ENCODE assay signal across 20 cellular contexts in the genomic region with DNA sequence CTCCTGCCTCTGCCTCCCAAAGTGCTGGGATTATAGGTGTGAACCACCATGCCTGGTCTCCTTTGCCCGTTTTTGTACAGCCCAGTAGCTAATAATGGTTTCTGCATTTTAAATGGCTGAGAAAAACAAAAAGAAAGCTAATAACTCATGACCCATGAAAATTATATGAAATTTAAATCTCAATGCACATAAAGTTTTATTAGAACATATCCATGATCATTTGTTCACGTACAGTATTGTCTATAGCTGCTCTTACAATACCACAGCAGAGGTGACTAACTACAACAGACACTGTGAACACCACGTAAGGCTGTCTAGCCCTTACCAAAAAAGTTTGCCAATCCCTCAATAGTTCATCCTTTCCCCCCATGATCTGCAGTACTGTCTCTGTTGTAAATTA. TPM values are rescaled to one million over a fixed set of nuclear protein-coding genes. Genes with fewer than 3 reads are reported as not detected.
"Had no signal": no experiment of that assay in that cellular context is flagged by ENCODE, and none has a peak within 500 bp of the region (broad histone marks: within the 10 kb centered on the region; RNA-seq: fewer than 3 reads in every experiment).

No MANE protein-coding gene starts in this region.

- H3K4me3 Mint-ChIP-seq: dendritic cell treated with granulocyte-macrophage colony-stimulating factor and Interleukin-4, amounts not matched to agents 40 ng/mL and 50 ng/mL, for 4 days; naive thymus-derived CD4-positive, alpha-beta T cell; neural crest cell had no signal

- H3K27me3 ChIP-seq: esophagus squamous epithelium, gastroesophageal sphincter, hepatocyte, ovary, right atrium auricular region, sigmoid colon, thyroid gland, upper lobe of left lung, uterus had no signal

- H3K4me2 ChIP-seq: hepatocyte had no signal

- H2AFZ ChIP-seq: hepatocyte had no signal

- H3K9me3 Mint-ChIP-seq: dendritic cell treated with granulocyte-macrophage colony-stimulating factor and Interleukin-4, amounts not matched to agents 40 ng/mL and 50 ng/mL, for 4 days; naive thymus-derived CD4-positive, alpha-beta T cell; neural crest cell had no signal

- H3K27ac Mint-ChIP-seq: dendritic cell treated with granulocyte-macrophage colony-stimulating factor and Interleukin-4, amounts not matched to agents 40 ng/mL and 50 ng/mL, for 4 days had no signal

- H3K9me3 ChIP-seq: esophagus squamous epithelium, gastroesophageal sphincter, ovary, right atrium auricular region, sigmoid colon, thyroid gland, upper lobe of left lung, uterus had no signal

- DNase-seq: esophagus squamous epithelium; foreskin fibroblast; kidney glomerular epithelial cell; naive thymus-derived CD4-positive, alpha-beta T cell; ovary; sigmoid colon; stimulated activated naive CD4-positive, alpha-beta T cell treated with Interleukin-2 at 50 U/mL for 16 hours; thyroid gland; upper lobe of left lung; uterus had no signal

- H3K79me2 ChIP-seq: hepatocyte had no signal

- H3K4me3 ChIP-seq: esophagus squamous epithelium, gastroesophageal sphincter, hepatocyte, ovary, right atrium auricular region, sigmoid colon, skin epidermis, thyroid gland, upper lobe of left lung, uterus had no signal

- H3K27ac ChIP-seq: gastroesophageal sphincter, ovary, right atrium auricular region, sigmoid colon, skin epidermis, thyroid gland, upper lobe of left lung, uterus had no signal

- H3K36me3 ChIP-seq: esophagus squamous epithelium, ovary, sigmoid colon, thyroid gland, upper lobe of left lung, uterus had no signal

- ATAC-seq: gastroesophageal sphincter; naive thymus-derived CD4-positive, alpha-beta T cell had no signal

RNA-seq across cellular contexts. Expression of gene PLAAT2, which starts 6.4 kb away (rescaled TPM):
- total RNA-seq: gastroesophageal sphincter, liver, lung microvascular endothelial cell, mononuclear cell, neural crest cell, posterior vena cava, right atrium auricular region, uterus had no signal

RNA-seq across cellular contexts. Expression of gene PLAAT4, which starts 33.0 kb away (rescaled TPM):
- total RNA-seq: neural crest cell had no signal
